31 cellular contexts compared by ENCODE assay signal in genomic region chr15:62208367-62208766, GRCh38. TPM values are rescaled to one million over a fixed set of nuclear protein-coding genes. Genes with fewer than 3 reads are reported as not detected.
"Had no signal": no experiment of that assay in that cellular context is flagged by ENCODE, and none has a peak within 500 bp of the region (broad histone marks: within the 10 kb centered on the region; RNA-seq: fewer than 3 reads in every experiment).

No MANE protein-coding gene starts in this region.

- H3K9me3 ChIP-seq: SK-N-SH had no signal

- H3K36me3 ChIP-seq: brain microvascular endothelial cell, Peyer's patch, SJSA1 had no signal

- H3K27ac Mint-ChIP-seq: activated CD4-positive, alpha-beta T cell treated with anti-CD3 and anti-CD28 coated beads, Interleukin-2, amount 10 ng/mL, durations not matched to agents 7 days and 5 days; activated CD8-positive, alpha-beta T cell treated with anti-CD3 and anti-CD28 coated beads, Interleukin-2, amount 10 ng/mL, durations not matched to agents 7 days and 5 days; activated naive CD4-positive, alpha-beta T cell treated with anti-CD3 and anti-CD28 coated beads, Interleukin-2, amount 10 ng/mL, durations not matched to agents 7 days and 5 days; activated naive CD8-positive, alpha-beta T cell; activated naive CD8-positive, alpha-beta T cell treated with anti-CD3 and anti-CD28 coated beads, Interleukin-2, amount 50 U/mL, for 24 hours; activated T-helper 1 cell treated with anti-CD3 and anti-CD28 coated beads, Interleukin-12 subunit alpha, Interleukin-12 subunit beta, Interleukin-2, Interleukin-4 antibody, amounts not matched to agents 30 ng/mL and 10 ng/mL and 1 ng/mL, durations not matched to agents 14 hours and 24 hours and 36 hours; T-helper 1 cell treated with Interleukin-12 subunit alpha and Interleukin-12 subunit beta and Interleukin-4 antibody, amounts not matched to agents 30 μg/mL and 1 μg/mL, for 36 hours; T-helper 2 cell treated with Interferon-gamma antibody and Interleukin-4, amounts not matched to agents 5 μg/mL and 100 μg/mL, for 36 hours had no signal

- H3K4me3 Mint-ChIP-seq: activated CD4-positive, alpha-beta T cell treated with anti-CD3 and anti-CD28 coated beads, Interleukin-2, amount 10 ng/mL, durations not matched to agents 7 days and 5 days; activated CD8-positive, alpha-beta T cell treated with anti-CD3 and anti-CD28 coated beads, Interleukin-2, amount 10 ng/mL, durations not matched to agents 7 days and 5 days; activated naive CD4-positive, alpha-beta T cell treated with anti-CD3 and anti-CD28 coated beads, Interleukin-2, amount 10 ng/mL, durations not matched to agents 7 days and 5 days; activated naive CD8-positive, alpha-beta T cell; activated naive CD8-positive, alpha-beta T cell treated with anti-CD3 and anti-CD28 coated beads, Interleukin-2, amount 50 U/mL, for 24 hours; activated T-cell treated with anti-CD3 and anti-CD28 coated beads, Interleukin-2, amount 50 U/mL, for 4 hours; activated T-helper 1 cell treated with anti-CD3 and anti-CD28 coated beads, Interleukin-12 subunit alpha, Interleukin-12 subunit beta, Interleukin-2, Interleukin-4 antibody, amounts not matched to agents 30 ng/mL and 10 ng/mL and 1 ng/mL, durations not matched to agents 14 hours and 24 hours and 36 hours; T-helper 1 cell treated with Interleukin-12 subunit alpha and Interleukin-12 subunit beta and Interleukin-4 antibody, amounts not matched to agents 30 μg/mL and 1 μg/mL, for 36 hours; T-helper 2 cell treated with Interferon-gamma antibody and Interleukin-4, amounts not matched to agents 5 μg/mL and 100 μg/mL, for 36 hours had no signal

- DNase-seq: activated CD4-positive, alpha-beta T cell treated with anti-CD3 and anti-CD28 coated beads, Interleukin-2, amount 10 ng/mL, durations not matched to agents 7 days and 5 days; activated CD4-positive, alpha-beta T cell treated with anti-CD3 and anti-CD28 coated beads, Interleukin-2, amount 50 U/mL, for 48 hours; activated CD8-positive, alpha-beta memory T cell treated with anti-CD3 and anti-CD28 coated beads, Interleukin-2, amount 50 U/mL, for 4 hours; activated CD8-positive, alpha-beta T cell treated with anti-CD3 and anti-CD28 coated beads, Interleukin-2, amount 10 ng/mL, durations not matched to agents 7 days and 5 days; activated gamma-delta T cell treated with Interleukin-2 at 50 U/mL for 16 hours; activated naive CD4-positive, alpha-beta T cell treated with anti-CD3 and anti-CD28 coated beads, Interleukin-2, amount 10 ng/mL, durations not matched to agents 7 days and 5 days; activated naive CD8-positive, alpha-beta T cell treated with anti-CD3 and anti-CD28 coated beads, Interleukin-2, amount 50 U/mL, for 24 hours; activated T-cell treated with anti-CD3 and anti-CD28 coated beads for 4 hours; activated T-cell treated with anti-CD3 and anti-CD28 coated beads, Interleukin-2, amount 50 U/mL, for 4 hours; aorta; brain microvascular endothelial cell; central memory CD4-positive, alpha-beta T cell; NCI-H1092 treated with DMSO at 0.1 percent for 48 hours; NCI-H1417 treated with DMSO at 0.1 percent for 48 hours; NCI-H187 treated with DMSO at 0.1 percent for 48 hours; NCI-H510A; NCI-H526; NCI-H748 treated with DMSO at 0.1 percent for 48 hours; NK-92 treated with Interleukin-12 subunit alpha and Interleukin-12 subunit beta, amount 100 ng/mL, for 24 hours; PC-3; Peyer's patch; RPMI8226; SHP77 treated with DMSO at 0.1 percent for 48 hours; SK-N-SH had no signal

- H3K4me1 ChIP-seq: Peyer's patch, SJSA1 had no signal

- H3K4me3 ChIP-seq: K562, Peyer's patch, SJSA1 had no signal

- H3K36me3 Mint-ChIP-seq: activated naive CD4-positive, alpha-beta T cell treated with anti-CD3 and anti-CD28 coated beads, Interleukin-2, amount 10 ng/mL, durations not matched to agents 7 days and 5 days; activated naive CD8-positive, alpha-beta T cell had no signal

- ATAC-seq: activated CD8-positive, alpha-beta T cell treated with anti-CD3 and anti-CD28 coated beads, Interleukin-2, amount 10 ng/mL, durations not matched to agents 7 days and 5 days; activated naive CD8-positive, alpha-beta T cell treated with anti-CD3 and anti-CD28 coated beads, Interleukin-2, amount 50 U/mL, for 24 hours; activated T-cell treated with anti-CD3 and anti-CD28 coated beads, Interleukin-2, amount 50 U/mL, for 4 hours; K562; PC-3 had no signal

- H3K27ac ChIP-seq: brain microvascular endothelial cell, Peyer's patch, SJSA1 had no signal

- H3K27me3 ChIP-seq: brain microvascular endothelial cell, Peyer's patch, SJSA1 had no signal

RNA-seq across cellular contexts. Expression of gene C2CD4B, which starts 43.3 kb away (rescaled TPM):
- total RNA-seq: activated CD4-positive, alpha-beta T cell treated with anti-CD3 and anti-CD28 coated beads, Interleukin-2, amount 10 ng/mL, durations not matched to agents 7 days and 5 days; activated CD8-positive, alpha-beta T cell treated with anti-CD3 and anti-CD28 coated beads, Interleukin-2, amount 10 ng/mL, durations not matched to agents 7 days and 5 days; K562; M059J; PC-3; SJSA1 had no signal
- polyA plus RNA-seq: SK-N-SH had no signal
